2 cellular contexts compared by ENCODE assay signal in genomic region chr3:190001426-190001825, GRCh38.
TF ChIP-seq lines count a peak whose summit lies in the region.

No MANE protein-coding gene starts in this region.

TF ChIP-seq in GM23338, 12 proteins besides CTCF, POLR2A, EP300 and RAD21:
- TF ChIP-seq, protein P1, sequence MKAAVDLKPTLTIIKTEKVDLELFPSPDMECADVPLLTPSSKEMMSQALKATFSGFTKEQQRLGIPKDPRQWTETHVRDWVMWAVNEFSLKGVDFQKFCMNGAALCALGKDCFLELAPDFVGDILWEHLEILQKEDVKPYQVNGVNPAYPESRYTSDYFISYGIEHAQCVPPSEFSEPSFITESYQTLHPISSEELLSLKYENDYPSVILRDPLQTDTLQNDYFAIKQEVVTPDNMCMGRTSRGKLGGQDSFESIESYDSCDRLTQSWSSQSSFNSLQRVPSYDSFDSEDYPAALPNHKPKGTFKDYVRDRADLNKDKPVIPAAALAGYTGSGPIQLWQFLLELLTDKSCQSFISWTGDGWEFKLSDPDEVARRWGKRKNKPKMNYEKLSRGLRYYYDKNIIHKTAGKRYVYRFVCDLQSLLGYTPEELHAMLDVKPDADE (IDR thresholded peaks at IDR 0.05), result peak; percentile 19; the same call in 1 of the 2 replicates
- no peak for TF ChIP-seq STAT1 (IDR thresholded peaks at IDR 0.05; ENCODE audit: unreplicated experiment)

TF ChIP-seq in GM12878, 131 proteins besides CTCF, POLR2A, EP300 and RAD21 (continued from another document):
- TF ChIP-seq MXI1 (IDR thresholded peaks at IDR 0.05; ENCODE audit: low read depth, low read length), result no peak
- TF ChIP-seq HDAC2 (IDR thresholded peaks at IDR 0.05), result no peak
- TF ChIP-seq CUX1 (IDR thresholded peaks at IDR 0.05; ENCODE audit: insufficient replicate concordance, low read depth, low read length), result no peak
- TF ChIP-seq GATAD2B (conservative IDR thresholded peaks at IDR 0.05; ENCODE audit: low read depth), result no peak
- TF ChIP-seq TCF7 (IDR thresholded peaks at IDR 0.05; ENCODE audit: borderline replicate concordance), result no peak
- TF ChIP-seq EZH2 (IDR thresholded peaks at IDR 0.05; ENCODE audit: borderline replicate concordance, control insufficient read depth, low read depth, low read length), result no peak
- no peak for TF ChIP-seq IKZF2 (IDR thresholded peaks at IDR 0.05)
- no peak for TF ChIP-seq HDGF (IDR thresholded peaks at IDR 0.05)
- TF ChIP-seq SREBF1 (IDR thresholded peaks at IDR 0.05; ENCODE audit: low read length), result no peak
- no peak for TF ChIP-seq SPI1 (IDR thresholded peaks at IDR 0.05; ENCODE audit: borderline replicate concordance, insufficient read depth, low read depth, low read length)
